Comparison of ENCODE assay signal across 26 cellular contexts in the genomic region with DNA sequence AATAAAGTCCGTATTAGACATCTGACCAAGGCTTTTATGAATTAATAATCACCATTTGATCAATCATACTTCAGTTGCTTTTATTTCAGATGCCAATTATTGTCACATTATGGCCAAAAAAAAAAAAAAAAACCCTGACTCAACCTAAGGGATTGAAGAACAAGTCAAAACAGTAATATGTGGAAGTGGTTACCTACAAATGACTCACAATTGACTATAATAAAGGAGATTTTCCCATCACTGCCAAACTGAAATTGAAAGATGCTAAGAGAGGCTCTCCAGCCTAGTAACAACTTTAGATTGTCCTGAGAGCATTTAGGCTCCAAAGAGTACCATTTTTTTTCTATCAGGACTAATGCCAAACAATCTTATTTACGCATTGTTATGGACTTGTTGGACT. TPM values are rescaled to one million over a fixed set of nuclear protein-coding genes. Genes with fewer than 3 reads are reported as not detected.
DNase-seq lines count a peak whose midpoint lies in the region; ATAC-seq, FAIRE-seq and TF ChIP-seq lines count a peak whose summit lies in the region.
"Had no signal": no experiment of that assay in that cellular context is flagged by ENCODE, and none has a peak within 500 bp of the region (broad histone marks: within the 10 kb centered on the region; RNA-seq: fewer than 3 reads in every experiment).

No MANE protein-coding gene starts in this region.

- no peak overlapping the region for H3K56ac ChIP-seq in IMR-90 (ENCODE audit: extremely low read depth, insufficient read depth, low read length)

- H2AFZ ChIP-seq in IMR-90 (replicated peaks; ENCODE audit: low read length, poor library complexity), result no peak overlapping the region
- H2AFZ ChIP-seq: PC-9 had no signal

- POLR2A ChIA-PET in IMR-90 (lab: Charles Lee; ENCODE audit: unreplicated experiment), result no interaction called here

- no peak overlapping the region for H4K91ac ChIP-seq in IMR-90 (ENCODE audit: insufficient read depth, low read depth, low read length)

- 0 out of 2 replicates have a peak, but pooled peaks cover 2% of the 10 kb centered on the region for H3K36me3 ChIP-seq in IMR-90 (ENCODE audit: control insufficient read depth, insufficient read depth, low read length)
- H3K36me3 ChIP-seq in bronchial epithelial cell (ENCODE audit: control insufficient read depth, insufficient read depth, low read length), result no peaks in the 10 kb centered on the region
- no peaks in the 10 kb centered on the region for H3K36me3 ChIP-seq in body of pancreas (replicated peaks in 1 of 2; ENCODE audit: insufficient read depth in 1 of 2, low read depth in 2 of 2)
- H3K36me3 ChIP-seq: BLaER1 treated with 17β-estradiol and CSF1 and Interleukin-3, amounts not matched to agents 10 nM and 100 nM had no signal

- H3K14ac ChIP-seq in IMR-90 (replicated peaks; ENCODE audit: low read depth, low read length), result no peak overlapping the region

- no peak overlapping the region for H2BK120ac ChIP-seq in IMR-90 (ENCODE audit: low read depth, low read length)

- peaks cover 3% of the 10 kb centered on the region; the same call in 1 of the 2 replicates for H3K27me3 Mint-ChIP-seq in HFFc6 (ENCODE audit: insufficient read depth)
- H3K27me3 Mint-ChIP-seq in activated CD4-positive, alpha-beta T cell treated with anti-CD3 and anti-CD28 coated beads, Interleukin-2, amount 10 ng/mL, durations not matched to agents 24 days and 14 days, result no peaks in the 10 kb centered on the region
- H3K27me3 Mint-ChIP-seq: CD4-positive, alpha-beta T cell; IgD-negative memory B cell had no signal

- H2BK15ac ChIP-seq in IMR-90 (ENCODE audit: low read depth, low read length), result no peak overlapping the region

- H3K9me3 ChIP-seq in IMR-90 (ENCODE audit: control insufficient read depth, insufficient read depth, low read length) (peaks cover 2% of the 10 kb centered on the region; the same call in 1 of the 2 replicates), body of pancreas (no peaks in the 10 kb centered on the region)
- H3K9me3 ChIP-seq: A549; BLaER1 treated with 17β-estradiol and CSF1 and Interleukin-3, amounts not matched to agents 10 nM and 100 nM had no signal

- H3K9me3 Mint-ChIP-seq in HFFc6, result peaks cover 9% of the 10 kb centered on the region; the same call in 1 of the 2 replicates
- H3K9me3 Mint-ChIP-seq in activated CD4-positive, alpha-beta T cell treated with anti-CD3 and anti-CD28 coated beads, Interleukin-2, amount 10 ng/mL, durations not matched to agents 24 days and 14 days, result no peaks in the 10 kb centered on the region
- H3K9me3 Mint-ChIP-seq: CD4-positive, alpha-beta T cell had no signal

- no peaks in the 10 kb centered on the region for H4K20me1 ChIP-seq in IMR-90 (ENCODE audit: insufficient read depth, low read length)
- H4K20me1 ChIP-seq: BLaER1 treated with 17β-estradiol and CSF1 and Interleukin-3, amounts not matched to agents 10 nM and 100 nM had no signal

- no peak overlapping the region for H4K8ac ChIP-seq in IMR-90 (ENCODE audit: low read depth in 2 of 2, low read length in 2 of 2)

- H3K4me3 Mint-ChIP-seq in HFFc6, result no peak overlapping the region
- H3K4me3 Mint-ChIP-seq in activated CD4-positive, alpha-beta T cell treated with anti-CD3 and anti-CD28 coated beads, Interleukin-2, amount 10 ng/mL, durations not matched to agents 24 days and 14 days, result no peak overlapping the region
- H3K4me3 Mint-ChIP-seq: CD4-positive, alpha-beta T cell; IgD-negative memory B cell had no signal

- no TSS peak for BruUV-seq in IMR-90 (replicated peaks; lab: Mats Ljungman, UMichigan)

- peak; percentile 3 for DNase-seq in HFFc6
- DNase-seq in IMR-90, result peak; percentile 30
- peak; percentile 84 for DNase-seq in bronchial epithelial cell (ENCODE audit: low read depth)
- peak; percentile 26 for DNase-seq in kidney tubule cell (ENCODE audit: low spot score)
- DNase-seq in activated CD4-positive, alpha-beta T cell treated with anti-CD3 and anti-CD28 coated beads, Interleukin-2, amount 10 ng/mL, durations not matched to agents 24 days and 14 days, result no peak
- no peak for DNase-seq in iPS-NIHi7 (ENCODE audit: extremely low spot score)
- no peak for DNase-seq in body of pancreas
- DNase-seq: AML-193; CD4-positive, alpha-beta T cell; HCEC 1CT; MM.1S; NCI-H1048; NCI-H1417; NCI-H1694; NCI-H2081; NCI-H2227 treated with DMSO at 0.1 percent for 48 hours; NCI-H526 treated with DMSO at 0.1 percent for 48 hours; PC-9; SHP77 had no signal

- peaks cover 0 to 3% of the 10 kb centered on the region in 2 experiments; a peak in 2 of 4 replicates for H3K79me1 ChIP-seq in IMR-90 (ENCODE audit: low read depth in 1 of 2, low read length in 2 of 2)

- dilution Hi-C loops in IMR-90 (cut with HindIII; ENCODE audit: low sequenced_read_pairs, unreplicated experiment), result no loop called here

- H3K18ac ChIP-seq in IMR-90 (ENCODE audit: low read depth, low read length), result no peak overlapping the region

- H3K9ac ChIP-seq in IMR-90 (ENCODE audit: low read depth, low read length), result no peak overlapping the region
- H3K9ac ChIP-seq: BLaER1 treated with 17β-estradiol and CSF1 and Interleukin-3, amounts not matched to agents 10 nM and 100 nM; KMS-11 had no signal

- H3K9me1 ChIP-seq in IMR-90 (ENCODE audit: insufficient read depth, low read length), result no peaks in the 10 kb centered on the region; the same call in none of the 2 replicates

- no peaks in the 10 kb centered on the region for H3K36me3 Mint-ChIP-seq in HFFc6 (ENCODE audit: low read depth)
- no peaks in the 10 kb centered on the region for H3K36me3 Mint-ChIP-seq in activated CD4-positive, alpha-beta T cell treated with anti-CD3 and anti-CD28 coated beads, Interleukin-2, amount 10 ng/mL, durations not matched to agents 24 days and 14 days (ENCODE audit: low read depth)
- H3K36me3 Mint-ChIP-seq: IgD-negative memory B cell had no signal

- H3K4me3 ChIP-seq in IMR-90 (ENCODE audit: insufficient read depth, low read depth, low read length) (no peak overlapping the region), bronchial epithelial cell (ENCODE audit: low read depth, low read length) (no peak overlapping the region), body of pancreas (no peak overlapping the region)
- H3K4me3 ChIP-seq: A549; BLaER1 treated with 17β-estradiol and CSF1 and Interleukin-3, amounts not matched to agents 10 nM and 100 nM; PC-9 had no signal

- TF ChIP-seq POLR2A in IMR-90 (IDR thresholded peaks at IDR 0.05; ENCODE audit: low read depth, low read length), result no peak
- no peak for TF ChIP-seq POLR2A in body of pancreas (IDR thresholded peaks at IDR 0.05)

- H2AK9ac ChIP-seq in IMR-90 (replicated peaks; ENCODE audit: low read depth, low read length, poor library complexity), result no peak overlapping the region

- CTCF ChIA-PET in IMR-90 (lab: Yijun Ruan, JAX), result no interaction called here

- no CpG with 5 or more reads among the region's 2 CpGs for WGBS in IMR-90 (ENCODE audit: extremely low coverage in 2 of 2, insufficient read length in 1 of 2), 2 experiments
- 79 to 85% methylated on average over 2 of the region's 2 CpGs for WGBS in body of pancreas, 2 donors

- TF ChIP-seq CTCF in HFFc6 (IDR thresholded peaks at IDR 0.05) (no peak), IMR-90 (conservative IDR thresholded peaks at IDR 0.05; ENCODE audit: low read depth, low read length) (no peak), bronchial epithelial cell (IDR thresholded peaks at IDR 0.05; ENCODE audit: insufficient read depth, low read length, severe bottlenecking) (no peak), body of pancreas (IDR thresholded peaks at IDR 0.05) (no peak)

- in situ Hi-C loops in IMR-90 (cut with MboI; ENCODE audit: low sequenced_read_pairs), result no loop called here

- no peak for ATAC-seq in IMR-90 (ENCODE audit: low read depth)
- ATAC-seq in HG02798 (IDR thresholded peaks at IDR 0.05; ENCODE audit: poor library complexity, unreplicated experiment), result no peak
- no peak for ATAC-seq in body of pancreas
- ATAC-seq: A549 had no signal

- FAIRE-seq in bronchial epithelial cell (lab: Jason Lieb, UNC), result no peak
- FAIRE-seq: A549, D721Med, H1 had no signal

- 0 out of 2 replicates have a peak overlapping the region, but pooled peaks have one; percentile 33 for H3K23ac ChIP-seq in IMR-90 (ENCODE audit: low read depth, low read length)

- no peak overlapping the region for H4K5ac ChIP-seq in IMR-90 (ENCODE audit: low read depth, low read length)

- H2BK5ac ChIP-seq in IMR-90 (ENCODE audit: low read depth, low read length, poor library complexity, severe bottlenecking), result no peak overlapping the region

- H2BK20ac ChIP-seq in IMR-90 (ENCODE audit: low read depth, low read length), result no peak overlapping the region

- TF ChIP-seq RAD21 in IMR-90 (IDR thresholded peaks at IDR 0.05; ENCODE audit: low read length), result no peak

- H3K27ac ChIP-seq in IMR-90 (ENCODE audit: insufficient read depth, low read length) (no peak overlapping the region), body of pancreas (no peak overlapping the region)
- H3K27ac ChIP-seq: A549; BLaER1 treated with 17β-estradiol and CSF1 and Interleukin-3, amounts not matched to agents 10 nM and 100 nM; KMS-11; PC-9 had no signal

- H3K4me1 ChIP-seq in IMR-90 (ENCODE audit: control insufficient read depth, insufficient read depth, low read length) (no peaks in the 10 kb centered on the region; the same call in 1 of the 2 replicates), body of pancreas (no peaks in the 10 kb centered on the region)
- H3K4me1 ChIP-seq: A549; BLaER1 treated with 17β-estradiol and CSF1 and Interleukin-3, amounts not matched to agents 10 nM and 100 nM had no signal

- H3K4me1 Mint-ChIP-seq in HFFc6 (ENCODE audit: low read depth), result no peaks in the 10 kb centered on the region; the same call in 1 of the 2 replicates
- H3K4me1 Mint-ChIP-seq in activated CD4-positive, alpha-beta T cell treated with anti-CD3 and anti-CD28 coated beads, Interleukin-2, amount 10 ng/mL, durations not matched to agents 24 days and 14 days, result no peaks in the 10 kb centered on the region
- H3K4me1 Mint-ChIP-seq: IgD-negative memory B cell had no signal

- no peak overlapping the region for H3K27ac Mint-ChIP-seq in HFFc6
- H3K27ac Mint-ChIP-seq in activated CD4-positive, alpha-beta T cell treated with anti-CD3 and anti-CD28 coated beads, Interleukin-2, amount 10 ng/mL, durations not matched to agents 24 days and 14 days, result no peak overlapping the region
- H3K27ac Mint-ChIP-seq: CD4-positive, alpha-beta T cell; IgD-negative memory B cell had no signal

- H3K27me3 ChIP-seq in IMR-90 (ENCODE audit: control insufficient read depth, insufficient read depth, low read length) (no peaks in the 10 kb centered on the region), bronchial epithelial cell (ENCODE audit: control insufficient read depth, insufficient read depth, low read length) (no peaks in the 10 kb centered on the region), body of pancreas (no peaks in the 10 kb centered on the region)
- H3K27me3 ChIP-seq: BLaER1 treated with 17β-estradiol and CSF1 and Interleukin-3, amounts not matched to agents 10 nM and 100 nM had no signal

- intact Hi-C loops in IMR-90 (cut with micrococcal nuclease) (no loop called here), body of pancreas (cut with DNase I) (no loop called here)
- intact Hi-C loops in activated CD4-positive, alpha-beta T cell treated with anti-CD3 and anti-CD28 coated beads, Interleukin-2, amount 10 ng/mL, durations not matched to agents 24 days and 14 days (cut with micrococcal nuclease), result no loop called here

- H3K4me2 ChIP-seq in IMR-90 (ENCODE audit: low read depth, low read length), result no peak overlapping the region
- H3K4me2 ChIP-seq: A549; BLaER1 treated with 17β-estradiol and CSF1 and Interleukin-3, amounts not matched to agents 10 nM and 100 nM; KMS-11; PC-9 had no signal

- no peak overlapping the region for H3K4ac ChIP-seq in IMR-90 (ENCODE audit: low read depth, low read length)

- H2AK5ac ChIP-seq in IMR-90 (ENCODE audit: low read depth, low read length), result no peak overlapping the region

RNA-seq across cellular contexts. Expression of a gene that starts 35.2 kb away (rescaled TPM):
- total RNA-seq in HFFc6 (2021; fragmentation: NEBNext Ultra II Directional; extraction: Animal tissue kit (Norgen Biotek cat#: 25700)), result 1 to 10 TPM in 4 of 6 experiments, under 1 TPM in 2; 0.66 to 6.5 (median 1.4) TPM
- total RNA-seq in IMR-90 (2012; rRNA removed) (7.7 and 12.5 TPM in 2 replicates), bronchial epithelial cell (0.53 and 2.7 TPM in 2 replicates), body of pancreas (10 to 100 TPM; 21.4 to 23.6 TPM)
- 1.7 and 2.0 TPM in 2 replicates for polyA plus RNA-seq in IMR-90 (2012; rRNA removed)
- polyA plus RNA-seq in IMR-90 (2012; cell fraction: cytosol; rRNA removed), result 0.84 and 1.5 TPM in 2 replicates
- polyA plus RNA-seq in IMR-90 (2012; cell fraction: nucleus; rRNA removed; ENCODE audit: low replicate concordance), result 2.7 and 6.4 TPM in 2 replicates
- not detected in 2 replicates for total RNA-seq in activated CD4-positive, alpha-beta T cell treated with anti-CD3 and anti-CD28 coated beads, Interleukin-2, amount 10 ng/mL, durations not matched to agents 24 days and 14 days
- total RNA-seq: H1 had no signal
- polyA plus RNA-seq: IgD-negative memory B cell had no signal

Comparison
In these comparisons a context has a peak if more than half of its experiments do, and no peak if none do; other contexts are left out.
1. DNase-seq: peak in HFFc6 (single experiment), IMR-90 (single experiment), bronchial epithelial cell (single experiment) and kidney tubule cell (single experiment); none in activated CD4-positive, alpha-beta T cell treated with anti-CD3 and anti-CD28 coated beads, Interleukin-2, amount 10 ng/mL, durations not matched to agents 24 days and 14 days (single experiment), iPS-NIHi7 (single experiment) and body of pancreas (0 of 4).